Comparison of ENCODE assay signal across 2 cellular contexts in genomic region chr19:6156033-6156432, GRCh38.
A peak's percentile ranks its signal among the peaks of the same experiment; 100 is the strongest.
TF ChIP-seq lines count a peak whose summit lies in the region.

No MANE protein-coding gene starts in this region.

TF ChIP-seq in HEK293, 187 proteins besides CTCF, POLR2A, EP300 and RAD21:
- TF ChIP-seq ZNF211 (tag by site-specific recombination; IDR thresholded peaks at IDR 0.05; ENCODE audit: low read depth) (no peak), ZBTB21 (tag by site-specific recombination; IDR thresholded peaks at IDR 0.05) (0 out of 2 replicates have a peak, but pooled peaks have one; percentile 40), SCRT2 (tag by site-specific recombination; IDR thresholded peaks at IDR 0.05) (peak; percentile 23)

TF ChIP-seq in K562, 482 proteins besides CTCF, POLR2A, EP300 and RAD21:
- TF ChIP-seq KDM1A (IDR thresholded peaks at IDR 0.05) (no peak), PKNOX1 (IDR thresholded peaks at IDR 0.05) (peak; percentile 67), MECOM (CRISPR knock-in tag; IDR thresholded peaks at IDR 0.05) (no peak), ZNF407 (IDR thresholded peaks at IDR 0.05; ENCODE audit: low read depth) (no peak), SIX5 (IDR thresholded peaks at IDR 0.05; ENCODE audit: borderline replicate concordance in 1 of 2, insufficient read depth in 1 of 2, low read depth in 1 of 2, low read length in 2 of 2) (no peak), MAZ (CRISPR knock-in tag; conservative IDR thresholded peaks at IDR 0.05 in 1 of 2, IDR thresholded peaks at IDR 0.05 in 1 of 2) (no peak), RFX1 (IDR thresholded peaks at IDR 0.05) (peak; percentile 58), MYC (IDR thresholded peaks at IDR 0.05; ENCODE audit: low read depth, low read length) (no peak), MYC (CRISPR knock-in tag; IDR thresholded peaks at IDR 0.05; ENCODE audit: borderline replicate concordance, low read depth) (no peak), MEIS2 (IDR thresholded peaks at IDR 0.05; ENCODE audit: partially characterized antibody) (peak; percentile 7)
TF ChIP-seq in K562: peak in this region for 3.
